ENCODE assay signal across 17 cellular contexts in the genomic region with DNA sequence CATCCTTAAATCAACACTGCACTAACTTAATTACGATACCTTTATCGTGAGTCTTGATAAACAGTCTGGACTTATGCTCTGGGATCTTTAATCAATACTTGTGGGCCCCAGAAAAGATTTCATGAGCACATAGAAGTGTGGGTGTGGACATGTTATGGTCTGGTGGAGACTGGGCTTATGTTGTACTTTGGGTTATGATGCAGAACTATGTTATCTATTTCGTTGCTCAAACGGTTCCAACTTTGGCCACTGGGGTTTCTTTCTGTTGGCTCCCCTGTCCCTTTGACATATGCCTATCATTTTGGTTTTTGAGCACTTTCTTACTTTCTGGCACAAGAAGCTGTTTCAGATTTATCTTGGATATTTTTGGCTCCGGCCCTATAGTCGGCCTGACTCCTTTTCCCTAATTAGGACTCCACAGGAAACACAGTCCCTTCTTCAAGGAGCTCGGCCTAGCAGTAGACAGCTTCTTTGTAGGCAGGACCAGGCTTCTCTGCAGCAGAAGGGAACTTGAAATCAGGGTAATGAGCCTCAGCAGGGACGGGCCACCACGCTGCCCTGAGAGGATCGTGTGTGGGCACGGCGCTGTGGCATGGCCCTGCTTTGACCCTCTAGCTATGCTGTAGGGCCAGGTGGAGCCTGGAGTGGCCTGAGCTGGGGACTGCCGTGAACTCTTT. TPM values are rescaled to one million over a fixed set of nuclear protein-coding genes. Genes with fewer than 3 reads are reported as not detected.
A peak's percentile ranks its signal among the peaks of the same experiment; 100 is the strongest.
DNase-seq lines count a peak whose midpoint lies in the region; ATAC-seq and TF ChIP-seq lines count a peak whose summit lies in the region.
"Had no signal": no experiment of that assay in that cellular context is flagged by ENCODE, and none has a peak within 500 bp of the region (broad histone marks: within the 10 kb centered on the region; RNA-seq: fewer than 3 reads in every experiment).

No MANE protein-coding gene starts in this region.

- no peaks in the 10 kb centered on the region for H3K79me1 ChIP-seq in neuronal stem cell (ENCODE audit: low read depth, low read length)

- H3K27ac ChIP-seq in Panc1 (ENCODE audit: low read length): peak overlapping the region; percentile 18; the same call in 1 of the 2 replicates
- peak overlapping the region; percentile 6 to 49 (median 26) for H3K27ac ChIP-seq in esophagus squamous epithelium
- H3K27ac ChIP-seq in neuronal stem cell (replicated peaks; ENCODE audit: low read length): no peak overlapping the region
- H3K27ac ChIP-seq: body of pancreas, SK-N-MC, testis had no signal

- H3K36me3 Mint-ChIP-seq in CD14-positive monocyte: peaks cover 38 to 51% of the 10 kb centered on the region in 2 donors

- intact Hi-C loops in CD14-positive monocyte (cut with micrococcal nuclease) (no loop called here), Panc1 (cut with micrococcal nuclease; ENCODE audit: unreplicated experiment) (no loop called here), esophagus squamous epithelium (cut with DNase I) (no loop called here)

- no peak for TF ChIP-seq CTCF in CD14-positive monocyte (IDR thresholded peaks at IDR 0.05)
- no peak; the same call in 1 of the 2 replicates for TF ChIP-seq CTCF in Panc1 (IDR thresholded peaks at IDR 0.05)
- peak in 1 of 6 experiments; percentile 29 for TF ChIP-seq CTCF in esophagus squamous epithelium (IDR thresholded peaks at IDR 0.05)

- no peak overlapping the region for H3K9ac ChIP-seq in neuronal stem cell (ENCODE audit: low read depth, low read length, poor library complexity)

- H3K36me3 ChIP-seq in Panc1 (ENCODE audit: control insufficient read depth, insufficient read depth, low read length) (no peaks in the 10 kb centered on the region), esophagus squamous epithelium (no peaks in the 10 kb centered on the region), neuronal stem cell (replicated peaks in 1 of 2; ENCODE audit: control insufficient read depth in 2 of 2, insufficient read depth in 2 of 2, low read length in 2 of 2) (peaks cover 0 to 6% of the 10 kb centered on the region in 2 donors)
- H3K36me3 ChIP-seq: MG63 had no signal

- no peak overlapping the region for H3K14ac ChIP-seq in neuronal stem cell (ENCODE audit: low read length)

- BruUV-seq in Panc1 (replicated peaks; lab: Mats Ljungman, UMichigan): no TSS peak

- H3K27me3 Mint-ChIP-seq in CD14-positive monocyte (ENCODE audit: low read depth in 3 of 3): no peaks in the 10 kb centered on the region

- 73 to 86% methylated on average over 6 of the region's 13 CpGs for WGBS in esophagus squamous epithelium, 2 donors
- no CpG with 5 or more reads among the region's 13 CpGs for WGBS in neuronal stem cell (ENCODE audit: extremely low coverage in 2 of 2, insufficient read length in 2 of 2, insufficient replicate concordance in 1 of 2), 2 donors

- H3K18ac ChIP-seq in neuronal stem cell (ENCODE audit: low read length): peak overlapping the region; percentile 44

- peak overlapping the region; percentile 47 for H2BK5ac ChIP-seq in neuronal stem cell (ENCODE audit: low read length)

- DNase-seq in CD14-positive monocyte (ENCODE audit: low spot score) (no peak), Panc1 (ENCODE audit: low read depth, low spot score) (no peak), esophagus squamous epithelium (lab: John Stamatoyannopoulos, UW) (no peak), neuronal stem cell (ENCODE audit: low spot score) (no peak), NCI-H510A treated with DMSO at 0.1 percent for 48 hours (lab: John Stamatoyannopoulos, UW) (no peak), HK-2 (ENCODE audit: unreplicated experiment) (no peak)
- DNase-seq: activated effector memory CD4-positive, alpha-beta T cell treated with Interleukin-2 at 50 U/mL for 16 hours; body of pancreas; hypothalamus; mammary epithelial cell; MG63; NCI-H2171 treated with DMSO at 0.1 percent for 48 hours; testis had no signal

- H2BK15ac ChIP-seq in neuronal stem cell (ENCODE audit: low read length): no peak overlapping the region

- no peak for ATAC-seq in Panc1
- no peak for ATAC-seq in GM19324 (IDR thresholded peaks at IDR 0.05; ENCODE audit: low FRiP score, unreplicated experiment)
- ATAC-seq in HG03460 (IDR thresholded peaks at IDR 0.05; ENCODE audit: unreplicated experiment): no peak
- ATAC-seq: body of pancreas had no signal

- in situ Hi-C loops in Panc1 (cut with HindIII; ENCODE audit: low pct_unique_long_range_greater_than_20kb, low sequenced_read_pairs): no loop called here

- H2BK12ac ChIP-seq in neuronal stem cell (ENCODE audit: low read length): peak overlapping the region; percentile 26

- no peak overlapping the region for H3K4me3 Mint-ChIP-seq in CD14-positive monocyte

- no peak overlapping the region for H3K4ac ChIP-seq in neuronal stem cell (ENCODE audit: low read length)

- H3K4me3 ChIP-seq in Panc1 (ENCODE audit: low read depth in 2 of 2, low read length in 2 of 2) (no peak overlapping the region), esophagus squamous epithelium (no peak overlapping the region), neuronal stem cell (ENCODE audit: low read length in 2 of 2) (no peak overlapping the region)
- H3K4me3 ChIP-seq: body of pancreas, MG63, SK-N-MC, testis had no signal

- peaks cover 38% of the 10 kb centered on the region for H3K4me1 ChIP-seq in Panc1 (ENCODE audit: control insufficient read depth, insufficient read depth, low read length)
- peaks cover 9 to 56% (median 44%) of the 10 kb centered on the region in 3 donors for H3K4me1 ChIP-seq in esophagus squamous epithelium
- H3K4me1 ChIP-seq in neuronal stem cell (ENCODE audit: control insufficient read depth in 2 of 2, insufficient read depth in 1 of 2, low read depth in 1 of 2, low read length in 2 of 2): peaks cover 4 to 8% of the 10 kb centered on the region in 2 donors
- H3K4me1 ChIP-seq: body of pancreas had no signal

- H3K27me3 ChIP-seq in Panc1 (ENCODE audit: control insufficient read depth, insufficient read depth, low read length) (no peaks in the 10 kb centered on the region), esophagus squamous epithelium (no peaks in the 10 kb centered on the region), neuronal stem cell (ENCODE audit: control insufficient read depth in 3 of 3, insufficient read depth in 3 of 3, low read depth in 1 of 3, low read length in 3 of 3) (no peaks in the 10 kb centered on the region)
- H3K27me3 ChIP-seq: body of pancreas, MG63, testis had no signal

- H3K9me3 ChIP-seq in Panc1 (ENCODE audit: control insufficient read depth, insufficient read depth, low read depth, low read length): no peaks in the 10 kb centered on the region
- H3K9me3 ChIP-seq in esophagus squamous epithelium: no peaks in the 10 kb centered on the region
- peaks cover 0 to 3% of the 10 kb centered on the region in 2 donors for H3K9me3 ChIP-seq in neuronal stem cell (replicated peaks in 1 of 2; ENCODE audit: control insufficient read depth in 2 of 2, insufficient read depth in 1 of 2, low read depth in 1 of 2, low read length in 2 of 2)
- H3K9me3 ChIP-seq: body of pancreas, MG63, testis had no signal

- H3K4me2 ChIP-seq in neuronal stem cell (ENCODE audit: insufficient read depth, low read length, poor library complexity, severe bottlenecking): no peak overlapping the region

- CTCF ChIA-PET in Panc1 (lab: Charles Lee): no interaction called here

- H2AFZ ChIP-seq in neuronal stem cell (ENCODE audit: low read length): no peak overlapping the region

- peaks cover 20% of the 10 kb centered on the region for H3K4me1 Mint-ChIP-seq in CD14-positive monocyte

- peak overlapping the region in 4 of 7 donors; percentile 30 to 64 (median 56) for H3K27ac Mint-ChIP-seq in CD14-positive monocyte

- H4K91ac ChIP-seq in neuronal stem cell (ENCODE audit: low read depth, low read length, poor library complexity): no peak overlapping the region

- H3K9me3 Mint-ChIP-seq in CD14-positive monocyte: no peaks in the 10 kb centered on the region

- no peak for TF ChIP-seq POLR2A in esophagus squamous epithelium (IDR thresholded peaks at IDR 0.05)

- no peak overlapping the region for H2BK120ac ChIP-seq in neuronal stem cell (ENCODE audit: low read depth, low read length)

- no peak overlapping the region for H4K8ac ChIP-seq in neuronal stem cell (ENCODE audit: low read depth, low read length)

- H3K23ac ChIP-seq in neuronal stem cell (ENCODE audit: low read depth, low read length, poor library complexity): peak overlapping the region; percentile 39

- no peak overlapping the region for H2AK5ac ChIP-seq in neuronal stem cell (ENCODE audit: low read depth, low read length)

- POLR2A ChIA-PET in Panc1 (lab: Charles Lee): no interaction called here

RNA-seq across cellular contexts. Expression of a gene that starts 54.6 kb away (rescaled TPM):
- under 1 TPM in 1 of 2 donors, not detected in 1; 0.10 TPM for polyA plus RNA-seq in CD14-positive monocyte
- total RNA-seq in Panc1 (2021; ENCODE audit: unreplicated experiment): 0.90 TPM
- 0.48 TPM for polyA plus RNA-seq in Panc1 (2012; ENCODE audit: insufficient read length)
- total RNA-seq in esophagus squamous epithelium: under 1 TPM in 1 of 4 donors, not detected in 3; 0.09 TPM
- 0.06 TPM for polyA plus RNA-seq in neuronal stem cell (2013, experiment 1 of 2)
- 0.06 TPM for polyA plus RNA-seq in neuronal stem cell (2013, experiment 2 of 2)
- total RNA-seq: activated CD8-positive, alpha-beta memory T cell treated with anti-CD3 and anti-CD28 coated beads for 36 hours; body of pancreas; mammary epithelial cell had no signal
